In the genomic region with DNA sequence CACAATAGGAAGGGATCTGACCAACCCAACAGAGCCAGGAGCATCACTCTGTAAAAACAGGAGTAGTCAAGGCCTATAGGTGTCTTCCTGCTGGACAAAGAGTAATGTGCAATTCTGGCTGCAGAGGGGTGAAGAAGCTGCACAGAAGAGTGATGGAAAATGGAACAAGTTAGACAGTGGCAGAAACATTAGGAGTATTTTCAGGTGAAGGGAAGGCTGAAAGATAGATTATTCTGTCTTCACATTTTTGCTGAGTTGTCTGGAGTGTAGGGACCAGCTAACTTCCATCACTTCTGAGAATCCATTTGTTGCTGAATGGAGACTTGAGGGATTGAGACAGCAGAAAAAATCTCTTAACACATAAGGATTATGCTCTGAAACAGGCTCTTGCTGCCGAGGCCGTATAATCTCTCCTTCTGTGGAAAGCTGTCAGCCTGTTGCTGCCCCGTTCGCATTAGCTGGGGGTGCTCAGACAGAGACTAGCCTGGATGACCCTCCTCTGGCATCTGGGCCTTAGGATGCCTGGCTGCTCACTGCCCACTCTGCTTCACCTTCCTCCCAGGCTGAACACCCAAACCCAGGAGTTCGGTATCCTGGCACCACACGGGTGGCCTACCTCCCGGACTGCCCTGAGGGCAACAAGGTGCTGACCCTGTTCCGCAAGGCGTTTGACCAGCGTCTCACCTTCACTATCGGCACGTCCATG, we compare ENCODE assay signal across 1 cellular context.
A peak's percentile ranks its signal among the peaks of the same experiment; 100 is the strongest.
TF ChIP-seq lines count a peak whose summit lies in the region.

No MANE protein-coding gene starts in this region.

TF ChIP-seq in HEK293, 187 proteins besides CTCF, POLR2A, EP300 and RAD21:
- TF ChIP-seq ZNF184 (tag by site-specific recombination; IDR thresholded peaks at IDR 0.05) (no peak), SCRT2 (tag by site-specific recombination; IDR thresholded peaks at IDR 0.05) (peak; percentile 71), SP2 (tag by site-specific recombination; IDR thresholded peaks at IDR 0.05) (no peak), ZFP69B (tag by site-specific recombination; IDR thresholded peaks at IDR 0.05) (no peak)
